In the genomic region with DNA sequence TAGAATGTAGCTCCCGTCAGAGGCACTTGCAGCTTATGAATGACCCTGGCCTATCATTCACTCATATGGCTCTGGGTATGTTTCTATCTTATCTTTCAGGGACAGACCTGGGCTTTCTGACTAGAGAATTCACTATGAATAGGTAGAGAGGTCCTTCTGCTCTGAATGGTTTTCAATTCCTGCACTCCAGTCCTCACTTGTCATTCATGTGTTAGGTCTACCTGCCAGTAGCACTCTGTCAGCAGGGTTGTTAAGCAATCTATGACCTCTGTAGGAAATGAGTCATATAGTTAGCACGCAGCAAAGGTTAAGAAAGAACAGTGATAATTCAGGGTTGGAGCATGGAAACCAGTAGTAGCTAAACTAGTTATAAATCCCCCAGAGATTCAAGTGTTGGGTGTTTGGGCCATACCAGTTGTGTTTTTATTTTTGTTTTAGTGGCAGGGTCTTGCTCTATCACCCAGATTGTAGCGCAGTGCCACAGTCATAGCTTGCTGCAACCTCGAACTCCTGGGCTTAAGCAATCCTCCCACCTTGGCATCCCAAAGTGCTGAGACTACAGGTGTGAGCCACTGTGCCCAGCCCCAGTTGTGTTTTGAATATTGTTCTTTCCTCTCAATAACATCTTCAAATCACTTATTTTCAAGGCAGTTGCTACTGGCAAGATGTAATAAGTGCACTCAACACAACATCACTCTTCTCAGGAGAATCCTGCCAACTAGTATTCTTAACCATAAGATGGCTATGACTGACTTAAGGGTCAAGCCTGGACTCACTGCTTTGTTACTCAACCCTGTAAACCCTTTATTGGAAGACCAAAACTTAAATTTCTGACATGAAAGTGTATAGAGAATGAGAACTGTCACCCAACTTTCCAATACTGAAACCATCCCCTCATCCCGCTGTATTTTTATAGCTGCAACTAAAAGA, we compare ENCODE assay signal across 1 cellular context.
TF ChIP-seq lines count a peak whose summit lies in the region.

No MANE protein-coding gene starts in this region.

TF ChIP-seq in HepG2, 621 proteins besides CTCF, POLR2A, EP300 and RAD21 (continued from another document):
- TF ChIP-seq, protein P1, sequence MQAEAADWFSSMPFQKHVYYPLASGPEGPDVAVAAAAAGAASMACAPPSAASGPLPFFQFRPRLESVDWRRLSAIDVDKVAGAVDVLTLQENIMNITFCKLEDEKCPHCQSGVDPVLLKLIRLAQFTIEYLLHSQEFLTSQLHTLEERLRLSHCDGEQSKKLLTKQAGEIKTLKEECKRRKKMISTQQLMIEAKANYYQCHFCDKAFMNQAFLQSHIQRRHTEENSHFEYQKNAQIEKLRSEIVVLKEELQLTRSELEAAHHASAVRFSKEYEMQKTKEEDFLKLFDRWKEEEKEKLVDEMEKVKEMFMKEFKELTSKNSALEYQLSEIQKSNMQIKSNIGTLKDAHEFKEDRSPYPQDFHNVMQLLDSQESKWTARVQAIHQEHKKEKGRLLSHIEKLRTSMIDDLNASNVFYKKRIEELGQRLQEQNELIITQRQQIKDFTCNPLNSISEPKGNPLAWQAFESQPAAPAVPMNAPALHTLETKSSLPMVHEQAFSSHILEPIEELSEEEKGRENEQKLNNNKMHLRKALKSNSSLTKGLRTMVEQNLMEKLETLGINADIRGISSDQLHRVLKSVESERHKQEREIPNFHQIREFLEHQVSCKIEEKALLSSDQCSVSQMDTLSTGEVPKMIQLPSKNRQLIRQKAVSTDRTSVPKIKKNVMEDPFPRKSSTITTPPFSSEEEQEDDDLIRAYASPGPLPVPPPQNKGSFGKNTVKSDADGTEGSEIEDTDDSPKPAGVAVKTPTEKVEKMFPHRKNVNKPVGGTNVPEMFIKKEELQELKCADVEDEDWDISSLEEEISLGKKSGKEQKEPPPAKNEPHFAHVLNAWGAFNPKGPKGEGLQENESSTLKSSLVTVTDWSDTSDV (CRISPR knock-in tag; IDR thresholded peaks at IDR 0.05), result no peak
- no peak for TF ChIP-seq KMT2A (CRISPR knock-in tag; IDR thresholded peaks at IDR 0.05)
- TF ChIP-seq SMAD9 (CRISPR knock-in tag; IDR thresholded peaks at IDR 0.05), result no peak
- TF ChIP-seq TCF7L2 (IDR thresholded peaks at IDR 0.05; ENCODE audit: low read depth, low read length), result no peak
- TF ChIP-seq ZNF644 (CRISPR knock-in tag; IDR thresholded peaks at IDR 0.05; ENCODE audit: low read depth), result peak; percentile 58; the same call in 1 of the 2 replicates
- no peak for TF ChIP-seq GFI1 (CRISPR knock-in tag; IDR thresholded peaks at IDR 0.05; ENCODE audit: borderline replicate concordance)
- no peak for TF ChIP-seq ZNF850 (CRISPR knock-in tag; conservative IDR thresholded peaks at IDR 0.05)
- TF ChIP-seq FOSL1 (CRISPR knock-in tag; IDR thresholded peaks at IDR 0.05; ENCODE audit: borderline replicate concordance), result peak; percentile 92
- TF ChIP-seq MEIS2 (CRISPR knock-in tag; IDR thresholded peaks at IDR 0.05), result no peak
- TF ChIP-seq, protein P2, sequence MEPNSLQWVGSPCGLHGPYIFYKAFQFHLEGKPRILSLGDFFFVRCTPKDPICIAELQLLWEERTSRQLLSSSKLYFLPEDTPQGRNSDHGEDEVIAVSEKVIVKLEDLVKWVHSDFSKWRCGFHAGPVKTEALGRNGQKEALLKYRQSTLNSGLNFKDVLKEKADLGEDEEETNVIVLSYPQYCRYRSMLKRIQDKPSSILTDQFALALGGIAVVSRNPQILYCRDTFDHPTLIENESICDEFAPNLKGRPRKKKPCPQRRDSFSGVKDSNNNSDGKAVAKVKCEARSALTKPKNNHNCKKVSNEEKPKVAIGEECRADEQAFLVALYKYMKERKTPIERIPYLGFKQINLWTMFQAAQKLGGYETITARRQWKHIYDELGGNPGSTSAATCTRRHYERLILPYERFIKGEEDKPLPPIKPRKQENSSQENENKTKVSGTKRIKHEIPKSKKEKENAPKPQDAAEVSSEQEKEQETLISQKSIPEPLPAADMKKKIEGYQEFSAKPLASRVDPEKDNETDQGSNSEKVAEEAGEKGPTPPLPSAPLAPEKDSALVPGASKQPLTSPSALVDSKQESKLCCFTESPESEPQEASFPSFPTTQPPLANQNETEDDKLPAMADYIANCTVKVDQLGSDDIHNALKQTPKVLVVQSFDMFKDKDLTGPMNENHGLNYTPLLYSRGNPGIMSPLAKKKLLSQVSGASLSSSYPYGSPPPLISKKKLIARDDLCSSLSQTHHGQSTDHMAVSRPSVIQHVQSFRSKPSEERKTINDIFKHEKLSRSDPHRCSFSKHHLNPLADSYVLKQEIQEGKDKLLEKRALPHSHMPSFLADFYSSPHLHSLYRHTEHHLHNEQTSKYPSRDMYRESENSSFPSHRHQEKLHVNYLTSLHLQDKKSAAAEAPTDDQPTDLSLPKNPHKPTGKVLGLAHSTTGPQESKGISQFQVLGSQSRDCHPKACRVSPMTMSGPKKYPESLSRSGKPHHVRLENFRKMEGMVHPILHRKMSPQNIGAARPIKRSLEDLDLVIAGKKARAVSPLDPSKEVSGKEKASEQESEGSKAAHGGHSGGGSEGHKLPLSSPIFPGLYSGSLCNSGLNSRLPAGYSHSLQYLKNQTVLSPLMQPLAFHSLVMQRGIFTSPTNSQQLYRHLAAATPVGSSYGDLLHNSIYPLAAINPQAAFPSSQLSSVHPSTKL (CRISPR knock-in tag; IDR thresholded peaks at IDR 0.05), result peak; percentile 62; the same call in 1 of the 2 replicates
- TF ChIP-seq CHD4 (IDR thresholded peaks at IDR 0.05; ENCODE audit: borderline replicate concordance, low read length), result no peak
- TF ChIP-seq RXRB (CRISPR knock-in tag; IDR thresholded peaks at IDR 0.05; ENCODE audit: borderline replicate concordance), result peak; percentile 59
- TF ChIP-seq RARA (CRISPR knock-in tag; IDR thresholded peaks at IDR 0.05), result peak; percentile 18; the same call in 1 of the 2 replicates
- peak; percentile 82 for TF ChIP-seq JUNB (CRISPR knock-in tag; IDR thresholded peaks at IDR 0.05; ENCODE audit: borderline replicate concordance)
- peak; percentile 19; the same call in 1 of the 2 replicates for TF ChIP-seq HMG20A (CRISPR knock-in tag; IDR thresholded peaks at IDR 0.05; ENCODE audit: borderline replicate concordance)
- TF ChIP-seq CEBPG (CRISPR knock-in tag; IDR thresholded peaks at IDR 0.05), result peak; percentile 93
- TF ChIP-seq REXO4 (CRISPR knock-in tag; IDR thresholded peaks at IDR 0.05; ENCODE audit: borderline replicate concordance), result no peak
- TF ChIP-seq ZNF501 (CRISPR knock-in tag; IDR thresholded peaks at IDR 0.05), result no peak
- no peak for TF ChIP-seq ZBTB38 (CRISPR knock-in tag; IDR thresholded peaks at IDR 0.05)
- TF ChIP-seq TGIF2 (CRISPR knock-in tag; IDR thresholded peaks at IDR 0.05), result no peak
- no peak for TF ChIP-seq NFRKB (IDR thresholded peaks at IDR 0.05)
- peak; percentile 91 for TF ChIP-seq CEBPB (IDR thresholded peaks at IDR 0.05; ENCODE audit: borderline replicate concordance, low read depth, low read length)
- TF ChIP-seq, protein P3, sequence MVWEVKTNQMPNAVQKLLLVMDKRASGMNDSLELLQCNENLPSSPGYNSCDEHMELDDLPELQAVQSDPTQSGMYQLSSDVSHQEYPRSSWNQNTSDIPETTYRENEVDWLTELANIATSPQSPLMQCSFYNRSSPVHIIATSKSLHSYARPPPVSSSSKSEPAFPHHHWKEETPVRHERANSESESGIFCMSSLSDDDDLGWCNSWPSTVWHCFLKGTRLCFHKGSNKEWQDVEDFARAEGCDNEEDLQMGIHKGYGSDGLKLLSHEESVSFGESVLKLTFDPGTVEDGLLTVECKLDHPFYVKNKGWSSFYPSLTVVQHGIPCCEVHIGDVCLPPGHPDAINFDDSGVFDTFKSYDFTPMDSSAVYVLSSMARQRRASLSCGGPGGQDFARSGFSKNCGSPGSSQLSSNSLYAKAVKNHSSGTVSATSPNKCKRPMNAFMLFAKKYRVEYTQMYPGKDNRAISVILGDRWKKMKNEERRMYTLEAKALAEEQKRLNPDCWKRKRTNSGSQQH (CRISPR knock-in tag; IDR thresholded peaks at IDR 0.05; ENCODE audit: low read depth), result no peak
- TF ChIP-seq, protein P4, sequence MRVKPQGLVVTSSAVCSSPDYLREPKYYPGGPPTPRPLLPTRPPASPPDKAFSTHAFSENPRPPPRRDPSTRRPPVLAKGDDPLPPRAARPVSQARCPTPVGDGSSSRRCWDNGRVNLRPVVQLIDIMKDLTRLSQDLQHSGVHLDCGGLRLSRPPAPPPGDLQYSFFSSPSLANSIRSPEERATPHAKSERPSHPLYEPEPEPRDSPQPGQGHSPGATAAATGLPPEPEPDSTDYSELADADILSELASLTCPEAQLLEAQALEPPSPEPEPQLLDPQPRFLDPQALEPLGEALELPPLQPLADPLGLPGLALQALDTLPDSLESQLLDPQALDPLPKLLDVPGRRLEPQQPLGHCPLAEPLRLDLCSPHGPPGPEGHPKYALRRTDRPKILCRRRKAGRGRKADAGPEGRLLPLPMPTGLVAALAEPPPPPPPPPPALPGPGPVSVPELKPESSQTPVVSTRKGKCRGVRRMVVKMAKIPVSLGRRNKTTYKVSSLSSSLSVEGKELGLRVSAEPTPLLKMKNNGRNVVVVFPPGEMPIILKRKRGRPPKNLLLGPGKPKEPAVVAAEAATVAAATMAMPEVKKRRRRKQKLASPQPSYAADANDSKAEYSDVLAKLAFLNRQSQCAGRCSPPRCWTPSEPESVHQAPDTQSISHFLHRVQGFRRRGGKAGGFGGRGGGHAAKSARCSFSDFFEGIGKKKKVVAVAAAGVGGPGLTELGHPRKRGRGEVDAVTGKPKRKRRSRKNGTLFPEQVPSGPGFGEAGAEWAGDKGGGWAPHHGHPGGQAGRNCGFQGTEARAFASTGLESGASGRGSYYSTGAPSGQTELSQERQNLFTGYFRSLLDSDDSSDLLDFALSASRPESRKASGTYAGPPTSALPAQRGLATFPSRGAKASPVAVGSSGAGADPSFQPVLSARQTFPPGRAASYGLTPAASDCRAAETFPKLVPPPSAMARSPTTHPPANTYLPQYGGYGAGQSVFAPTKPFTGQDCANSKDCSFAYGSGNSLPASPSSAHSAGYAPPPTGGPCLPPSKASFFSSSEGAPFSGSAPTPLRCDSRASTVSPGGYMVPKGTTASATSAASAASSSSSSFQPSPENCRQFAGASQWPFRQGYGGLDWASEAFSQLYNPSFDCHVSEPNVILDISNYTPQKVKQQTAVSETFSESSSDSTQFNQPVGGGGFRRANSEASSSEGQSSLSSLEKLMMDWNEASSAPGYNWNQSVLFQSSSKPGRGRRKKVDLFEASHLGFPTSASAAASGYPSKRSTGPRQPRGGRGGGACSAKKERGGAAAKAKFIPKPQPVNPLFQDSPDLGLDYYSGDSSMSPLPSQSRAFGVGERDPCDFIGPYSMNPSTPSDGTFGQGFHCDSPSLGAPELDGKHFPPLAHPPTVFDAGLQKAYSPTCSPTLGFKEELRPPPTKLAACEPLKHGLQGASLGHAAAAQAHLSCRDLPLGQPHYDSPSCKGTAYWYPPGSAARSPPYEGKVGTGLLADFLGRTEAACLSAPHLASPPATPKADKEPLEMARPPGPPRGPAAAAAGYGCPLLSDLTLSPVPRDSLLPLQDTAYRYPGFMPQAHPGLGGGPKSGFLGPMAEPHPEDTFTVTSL (CRISPR knock-in tag; IDR thresholded peaks at IDR 0.05; ENCODE audit: borderline replicate concordance), result peak; percentile 72; the same call in 1 of the 2 replicates
- no peak for TF ChIP-seq NAIF1 (CRISPR knock-in tag; IDR thresholded peaks at IDR 0.05; ENCODE audit: borderline replicate concordance)
- no peak for TF ChIP-seq ZZZ3 (CRISPR knock-in tag; IDR thresholded peaks at IDR 0.05; ENCODE audit: borderline replicate concordance)
- TF ChIP-seq, protein P5, sequence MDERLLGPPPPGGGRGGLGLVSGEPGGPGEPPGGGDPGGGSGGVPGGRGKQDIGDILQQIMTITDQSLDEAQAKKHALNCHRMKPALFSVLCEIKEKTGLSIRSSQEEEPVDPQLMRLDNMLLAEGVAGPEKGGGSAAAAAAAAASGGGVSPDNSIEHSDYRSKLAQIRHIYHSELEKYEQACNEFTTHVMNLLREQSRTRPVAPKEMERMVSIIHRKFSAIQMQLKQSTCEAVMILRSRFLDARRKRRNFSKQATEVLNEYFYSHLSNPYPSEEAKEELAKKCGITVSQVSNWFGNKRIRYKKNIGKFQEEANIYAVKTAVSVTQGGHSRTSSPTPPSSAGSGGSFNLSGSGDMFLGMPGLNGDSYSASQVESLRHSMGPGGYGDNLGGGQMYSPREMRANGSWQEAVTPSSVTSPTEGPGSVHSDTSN (CRISPR knock-in tag; IDR thresholded peaks at IDR 0.05), result peak; percentile 23; the same call in 1 of the 2 replicates
- no peak for TF ChIP-seq SRSF1 (optimal IDR thresholded peaks at IDR 0.05; ENCODE audit: low read depth, low read length)
- TF ChIP-seq SAP130 (CRISPR knock-in tag; IDR thresholded peaks at IDR 0.05; ENCODE audit: low read depth), result peak; percentile 51
- TF ChIP-seq JUND (CRISPR knock-in tag; IDR thresholded peaks at IDR 0.05), result peak; percentile 92
- no peak for TF ChIP-seq ZMAT3 (CRISPR knock-in tag; conservative IDR thresholded peaks at IDR 0.05)
- TF ChIP-seq ZFP1 (CRISPR knock-in tag; IDR thresholded peaks at IDR 0.05), result no peak
- TF ChIP-seq CREB1 (IDR thresholded peaks at IDR 0.05), result no peak
- TF ChIP-seq CREB1 (CRISPR knock-in tag; IDR thresholded peaks at IDR 0.05), result no peak
